ENCODE assay signal across 19 cellular contexts in genomic region chr7:95099101-95099500, GRCh38.
"Had no signal": no experiment of that assay in that cellular context is flagged by ENCODE, and none has a peak within 500 bp of the region (broad histone marks: within the 10 kb centered on the region; RNA-seq: fewer than 3 reads in every experiment).

No MANE protein-coding gene starts in this region.

- H3K27me3 Mint-ChIP-seq: dendritic cell treated with granulocyte-macrophage colony-stimulating factor and Interleukin-4, amounts not matched to agents 40 ng/mL and 50 ng/mL, for 4 days; effector memory CD8-positive, alpha-beta T cell; stimulated activated naive B cell treated with anti-CD40 and anti-IgM and Interleukin-4, amounts not matched to agents 10 μg/mL and 1 μg/mL and 100 μg/mL, for 72 hours; stimulated activated naive CD8-positive, alpha-beta T cell treated with anti-CD3 and anti-CD28 coated beads, Interleukin-15, amount 100 ng/mL, for 72 hours had no signal

- H3K4me1 ChIP-seq: testis had no signal

- H3K36me3 ChIP-seq: esophagus muscularis mucosa, left lung, lower lobe of right lung, tibial nerve had no signal

- H3K4me3 Mint-ChIP-seq: dendritic cell treated with granulocyte-macrophage colony-stimulating factor and Interleukin-4, amounts not matched to agents 40 ng/mL and 50 ng/mL, for 4 days; effector memory CD8-positive, alpha-beta T cell; immature natural killer cell; memory B cell; mesothelial cell of epicardium; natural killer cell treated with Interleukin-12 subunit alpha and Interleukin-12 subunit beta and Interleukin-15 and Interleukin-18, amount 100 ng/mL, for 72 hours; stimulated activated naive B cell treated with anti-CD40 and anti-IgM and Interleukin-4, amounts not matched to agents 10 μg/mL and 1 μg/mL and 100 μg/mL, for 72 hours; stimulated activated naive CD8-positive, alpha-beta T cell treated with anti-CD3 and anti-CD28 coated beads, Interleukin-15, amount 100 ng/mL, for 72 hours had no signal

- FAIRE-seq: keratinocyte had no signal

- DNase-seq: effector memory CD8-positive, alpha-beta T cell; foreskin fibroblast; immature natural killer cell; left lung; lower lobe of right lung; stimulated activated CD4-positive, alpha-beta T cell treated with anti-CD3 and anti-CD28 coated beads, Interleukin-2, amount 100 ng/mL, for 24 hours; stimulated activated CD4-positive, alpha-beta T cell treated with anti-CD3 and anti-CD28 coated beads, Interleukin-4, amount 100 ng/mL, for 4 hours; stimulated activated naive B cell treated with anti-CD40 and anti-IgM and Interleukin-4, amounts not matched to agents 10 μg/mL and 1 μg/mL and 100 μg/mL, for 72 hours; stimulated activated naive CD8-positive, alpha-beta T cell treated with anti-CD3 and anti-CD28 coated beads, Interleukin-15, amount 100 ng/mL, for 72 hours; testis had no signal

- H3K27me3 ChIP-seq: esophagus muscularis mucosa, left lung, testis, tibial nerve had no signal

- H3K36me3 Mint-ChIP-seq: memory B cell; natural killer cell treated with Interleukin-12 subunit alpha and Interleukin-12 subunit beta and Interleukin-15 and Interleukin-18, amount 100 ng/mL, for 72 hours; stimulated activated naive B cell treated with anti-CD40 and anti-IgM and Interleukin-4, amounts not matched to agents 10 μg/mL and 1 μg/mL and 100 μg/mL, for 72 hours had no signal

- H3K27ac Mint-ChIP-seq: dendritic cell treated with granulocyte-macrophage colony-stimulating factor and Interleukin-4, amounts not matched to agents 40 ng/mL and 50 ng/mL, for 4 days; effector memory CD8-positive, alpha-beta T cell; immature natural killer cell; memory B cell; mesothelial cell of epicardium; natural killer cell treated with Interleukin-12 subunit alpha and Interleukin-12 subunit beta and Interleukin-15 and Interleukin-18, amount 100 ng/mL, for 72 hours; stimulated activated naive B cell treated with anti-CD40 and anti-IgM and Interleukin-4, amounts not matched to agents 10 μg/mL and 1 μg/mL and 100 μg/mL, for 72 hours had no signal

- H3K9me3 Mint-ChIP-seq: dendritic cell treated with granulocyte-macrophage colony-stimulating factor and Interleukin-4, amounts not matched to agents 40 ng/mL and 50 ng/mL, for 4 days; immature natural killer cell; natural killer cell treated with Interleukin-12 subunit alpha and Interleukin-12 subunit beta and Interleukin-15 and Interleukin-18, amount 100 ng/mL, for 72 hours; stimulated activated naive B cell treated with anti-CD40 and anti-IgM and Interleukin-4, amounts not matched to agents 10 μg/mL and 1 μg/mL and 100 μg/mL, for 72 hours; stimulated activated naive CD8-positive, alpha-beta T cell treated with anti-CD3 and anti-CD28 coated beads, Interleukin-15, amount 100 ng/mL, for 72 hours had no signal

- H3K4me1 Mint-ChIP-seq: memory B cell; stimulated activated naive CD8-positive, alpha-beta T cell treated with anti-CD3 and anti-CD28 coated beads, Interleukin-15, amount 100 ng/mL, for 72 hours had no signal

- ATAC-seq: effector memory CD8-positive, alpha-beta T cell; left lung; lower lobe of right lung; natural killer cell treated with Interleukin-12 subunit alpha and Interleukin-12 subunit beta and Interleukin-15 and Interleukin-18, amount 100 ng/mL, for 72 hours; sciatic nerve; stimulated activated naive B cell treated with anti-CD40 and anti-IgM and Interleukin-4, amounts not matched to agents 10 μg/mL and 1 μg/mL and 100 μg/mL, for 72 hours; stimulated activated naive CD8-positive, alpha-beta T cell treated with anti-CD3 and anti-CD28 coated beads, Interleukin-15, amount 100 ng/mL, for 72 hours had no signal

- H3K4me3 ChIP-seq: esophagus muscularis mucosa, left lung, lower lobe of right lung, skin epidermis, testis, tibial nerve had no signal

- H3K9me3 ChIP-seq: esophagus muscularis mucosa, left lung, lower lobe of right lung, testis, tibial nerve had no signal
